In genomic region chr9:132879443-132880310, GRCh38 we compare ENCODE assay signal across 8 cellular contexts. TPM values are rescaled to one million over a fixed set of nuclear protein-coding genes. Genes with fewer than 3 reads are reported as not detected.
A peak's percentile ranks its signal among the peaks of the same experiment; 100 is the strongest.
DNase-seq lines count a peak whose midpoint lies in the region; ATAC-seq and TF ChIP-seq lines count a peak whose summit lies in the region.

No MANE protein-coding gene starts in this region.

- H3K4me3 Mint-ChIP-seq in activated T-cell treated with anti-CD3 and anti-CD28 coated beads, Interleukin-2, amount 50 U/mL, for 4 hours, result peak overlapping the region; percentile 81

- intact Hi-C loops in right cardiac atrium (cut with DNase I), result no loop called here

- 77% methylated on average over 7 of the region's 7 CpGs for WGBS in right cardiac atrium

- no peaks in the 10 kb centered on the region for H3K27me3 Mint-ChIP-seq in activated T-cell treated with anti-CD3 and anti-CD28 coated beads, Interleukin-2, amount 50 U/mL, for 4 hours (ENCODE audit: low read depth)

- no peak for TF ChIP-seq CTCF in thoracic aorta (IDR thresholded peaks at IDR 0.05)

- H3K4me3 ChIP-seq in right cardiac atrium (ENCODE audit: low read length), result peak overlapping the region; percentile 95
- H3K4me3 ChIP-seq in thoracic aorta, result peak overlapping the region; percentile 98
- no peak overlapping the region for H3K4me3 ChIP-seq in HAP-1

- H3K4me1 ChIP-seq in right cardiac atrium (ENCODE audit: control insufficient read depth, insufficient read depth, low read length) (no peaks in the 10 kb centered on the region), thoracic aorta (ENCODE audit: control insufficient read depth in 1 of 2, low read depth in 2 of 2) (peaks cover 0 to 5% of the 10 kb centered on the region in 2 donors), HAP-1 (no peaks in the 10 kb centered on the region)

- no peak for ATAC-seq in activated T-cell treated with anti-CD3 and anti-CD28 coated beads, Interleukin-2, amount 50 U/mL, for 4 hours
- ATAC-seq in right cardiac atrium (no peak), thoracic aorta (ENCODE audit: insufficient number of reproducible peaks, low FRiP score, low read depth) (no peak), HG02798 (IDR thresholded peaks at IDR 0.05; ENCODE audit: poor library complexity, unreplicated experiment) (no peak)

- no peaks in the 10 kb centered on the region for H3K36me3 Mint-ChIP-seq in activated T-cell treated with anti-CD3 and anti-CD28 coated beads, Interleukin-2, amount 50 U/mL, for 4 hours (ENCODE audit: insufficient read depth)

- H3K9me3 ChIP-seq in right cardiac atrium (ENCODE audit: control insufficient read depth, low read length), result no peaks in the 10 kb centered on the region
- H3K9me3 ChIP-seq in thoracic aorta, result no peaks in the 10 kb centered on the region
- H3K9me3 ChIP-seq in HAP-1, result no peaks in the 10 kb centered on the region

- DNase-seq in activated T-cell treated with anti-CD3 and anti-CD28 coated beads, Interleukin-2, amount 50 U/mL, for 4 hours, result no peak
- no peak for DNase-seq in activated T-cell treated with anti-CD3 and anti-CD28 coated beads, Interleukin-2, amount 50 U/mL, for 1 hour
- DNase-seq in UCSD-AML1 (lab: John Stamatoyannopoulos, UW; ENCODE audit: unreplicated experiment) (peak; percentile 37), right cardiac atrium (no peak), thoracic aorta (ENCODE audit: low spot score) (no peak), superior temporal gyrus (ENCODE audit: extremely low spot score) (no peak), HAP-1 (ENCODE audit: low spot score in 2 of 2) (no peak)

- peaks cover 9% of the 10 kb centered on the region for H3K4me1 Mint-ChIP-seq in activated T-cell treated with anti-CD3 and anti-CD28 coated beads, Interleukin-2, amount 50 U/mL, for 4 hours (ENCODE audit: low read depth)

- H3K27me3 ChIP-seq in right cardiac atrium (ENCODE audit: control insufficient read depth, insufficient read depth) (no peaks in the 10 kb centered on the region), thoracic aorta (replicated peaks; ENCODE audit: insufficient read depth) (no peaks in the 10 kb centered on the region), HAP-1 (ENCODE audit: low read depth) (no peaks in the 10 kb centered on the region)

- in situ Hi-C loops in HAP-1 (cut with MboI; ENCODE audit: low sequenced_read_pairs), result no loop called here

- peak overlapping the region; percentile 85 for H3K27ac ChIP-seq in right cardiac atrium (ENCODE audit: low read length)
- peak overlapping the region; percentile 78 to 80 for H3K27ac ChIP-seq in thoracic aorta

- no peaks in the 10 kb centered on the region for H3K36me3 ChIP-seq in thoracic aorta
- no peaks in the 10 kb centered on the region for H3K36me3 ChIP-seq in HAP-1 (replicated peaks)

- no peaks in the 10 kb centered on the region for H3K9me3 Mint-ChIP-seq in activated T-cell treated with anti-CD3 and anti-CD28 coated beads, Interleukin-2, amount 50 U/mL, for 4 hours

RNA-seq across cellular contexts. Expression of gene SPACA9, which starts 1.0 kb away (rescaled TPM):
- under 1 TPM; 0.42 to 0.82 (median 0.73) TPM for total RNA-seq in activated T-cell treated with anti-CD3 and anti-CD28 coated beads, Interleukin-2, amount 50 U/mL, for 4 hours
- total RNA-seq in right cardiac atrium, result 10 to 100 TPM in 1 of 4 donors, 1 to 10 TPM in 3; 6.2 to 10.4 (median 8.7) TPM
- 11.2 TPM for polyA plus RNA-seq in right cardiac atrium
- 1 to 10 TPM; 2.2 to 8.1 TPM for total RNA-seq in thoracic aorta

RNA-seq across cellular contexts. Expression of gene AK8, which starts 1.6 kb away (rescaled TPM):
- total RNA-seq in activated T-cell treated with anti-CD3 and anti-CD28 coated beads, Interleukin-2, amount 50 U/mL, for 4 hours, result not detected
- total RNA-seq in right cardiac atrium, result 1 to 10 TPM in 1 of 4 donors, under 1 TPM in 3; 0.25 to 1.0 (median 0.31) TPM
- polyA plus RNA-seq in right cardiac atrium, result 0.66 TPM
- under 1 TPM; 0.42 to 0.54 TPM for total RNA-seq in thoracic aorta
